10 cellular contexts compared by ENCODE assay signal in the genomic region with DNA sequence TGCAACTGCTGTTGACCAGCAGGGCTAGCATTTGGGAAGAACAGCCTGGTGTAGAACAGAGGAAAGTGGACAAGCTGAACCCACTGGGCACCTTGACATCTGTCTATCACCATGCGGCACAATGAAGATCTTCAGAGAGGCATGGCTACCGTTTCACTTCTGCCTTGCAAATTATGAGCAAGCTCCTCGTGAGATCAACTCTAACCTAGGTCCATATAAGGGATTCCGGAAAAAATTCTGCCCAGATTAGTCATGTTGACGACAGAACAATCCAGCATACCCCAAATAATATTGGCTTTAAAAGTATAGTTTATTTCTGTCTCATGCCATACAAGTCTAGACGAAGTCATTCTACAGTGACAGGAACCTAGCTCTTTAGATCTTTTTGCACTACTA.
DNase-seq lines count a peak whose midpoint lies in the region; ATAC-seq, FAIRE-seq and TF ChIP-seq lines count a peak whose summit lies in the region.
"Had no signal": no experiment of that assay in that cellular context is flagged by ENCODE, and none has a peak within 500 bp of the region (broad histone marks: within the 10 kb centered on the region; RNA-seq: fewer than 3 reads in every experiment).

No MANE protein-coding gene starts in this region.

- ATAC-seq in HG02884 (IDR thresholded peaks at IDR 0.05; ENCODE audit: unreplicated experiment) = no peak
- ATAC-seq in psoas muscle = no peak
- ATAC-seq in GM18511 (IDR thresholded peaks at IDR 0.05; ENCODE audit: unreplicated experiment) = no peak

- peak overlapping the region; percentile 47 for H2AFZ ChIP-seq in neural progenitor cell (replicated peaks)

- no peaks in the 10 kb centered on the region for H3F3A ChIP-seq in neural progenitor cell (ENCODE audit: low read depth)

- peaks cover 9% of the 10 kb centered on the region for H3K4me1 ChIP-seq in neural progenitor cell
- H3K4me1 ChIP-seq in psoas muscle = no peaks in the 10 kb centered on the region
- H3K4me1 ChIP-seq: prostate gland had no signal

- TF ChIP-seq CTCF in bronchial epithelial cell (IDR thresholded peaks at IDR 0.05; ENCODE audit: insufficient read depth, low read length, severe bottlenecking) (no peak), neural progenitor cell (IDR thresholded peaks at IDR 0.05) (no peak), psoas muscle (IDR thresholded peaks at IDR 0.05) (no peak)

- no peaks in the 10 kb centered on the region for H3K27me3 ChIP-seq in bronchial epithelial cell (ENCODE audit: control insufficient read depth, insufficient read depth, low read length)
- no peaks in the 10 kb centered on the region for H3K27me3 ChIP-seq in neural progenitor cell
- no peaks in the 10 kb centered on the region for H3K27me3 ChIP-seq in psoas muscle (ENCODE audit: insufficient read depth in 3 of 3, low read length in 2 of 3)

- H3K27ac ChIP-seq in neural progenitor cell = no peak overlapping the region
- no peak overlapping the region for H3K27ac ChIP-seq in psoas muscle

- peak; percentile 70 for DNase-seq in EL
- peak; percentile 85 for DNase-seq in bronchial epithelial cell (ENCODE audit: low read depth)
- no peak for DNase-seq in neural progenitor cell (ENCODE audit: low spot score)
- DNase-seq in psoas muscle = no peak
- DNase-seq in NCI-H2081 (lab: John Stamatoyannopoulos, UW) = no peak

- 78 to 85% (median 82%) methylated on average over 6 of the region's 6 CpGs for WGBS in psoas muscle, 3 donors

- H3K4me1 Mint-ChIP-seq in IgD-negative memory B cell = peaks cover 30 to 33% (median 32%) of the 10 kb centered on the region in 3 donors
- peaks cover 3% of the 10 kb centered on the region for H3K4me1 Mint-ChIP-seq in neural progenitor cell

- peak; percentile 70 for FAIRE-seq in bronchial epithelial cell (lab: Jason Lieb, UNC)

- no peaks in the 10 kb centered on the region for H3K79me2 ChIP-seq in neural progenitor cell (ENCODE audit: low read depth)

- H3K27ac Mint-ChIP-seq in IgD-negative memory B cell (peak overlapping the region; percentile 67 to 88 (median 80)), neural progenitor cell (no peak overlapping the region)

- no peak overlapping the region for H3K4me2 ChIP-seq in neural progenitor cell

- no peaks in the 10 kb centered on the region for H4K20me1 ChIP-seq in neural progenitor cell (ENCODE audit: low read depth)

- H3K36me3 ChIP-seq in bronchial epithelial cell (ENCODE audit: control insufficient read depth, insufficient read depth, low read length) = no peaks in the 10 kb centered on the region
- H3K36me3 ChIP-seq in neural progenitor cell = no peaks in the 10 kb centered on the region
- no peaks in the 10 kb centered on the region for H3K36me3 ChIP-seq in psoas muscle (ENCODE audit: insufficient read depth in 1 of 2, low read depth in 1 of 2)
- H3K36me3 ChIP-seq: prostate gland had no signal

- H3K27me3 Mint-ChIP-seq in IgD-negative memory B cell (no peaks in the 10 kb centered on the region), neural progenitor cell (ENCODE audit: insufficient read depth, low read depth) (peaks cover 6% of the 10 kb centered on the region)
- H3K27me3 Mint-ChIP-seq: CD4-positive, CD25-positive, alpha-beta regulatory T cell had no signal

- intact Hi-C loops in psoas muscle (cut with DNase I) = no loop called here

- H3K9me3 ChIP-seq in neural progenitor cell (ENCODE audit: low read depth) (no peaks in the 10 kb centered on the region), psoas muscle (no peaks in the 10 kb centered on the region)
- H3K9me3 ChIP-seq: prostate gland had no signal

- no peak overlapping the region for H3K9ac ChIP-seq in neural progenitor cell

- no peak overlapping the region for H3K4me3 ChIP-seq in bronchial epithelial cell (ENCODE audit: low read depth, low read length)
- H3K4me3 ChIP-seq in neural progenitor cell = no peak overlapping the region
- no peak overlapping the region for H3K4me3 ChIP-seq in psoas muscle
- H3K4me3 ChIP-seq: prostate gland had no signal

- H3K4me3 Mint-ChIP-seq in IgD-negative memory B cell (peak overlapping the region in 3 of 4 donors; percentile 13 to 86 (median 74)), neural progenitor cell (no peak overlapping the region)
- H3K4me3 Mint-ChIP-seq: CD4-positive, CD25-positive, alpha-beta regulatory T cell had no signal

- H3K9me3 Mint-ChIP-seq in IgD-negative memory B cell (peaks cover 2 to 25% (median 20%) of the 10 kb centered on the region in 3 donors), neural progenitor cell (peaks cover 49% of the 10 kb centered on the region)

- H3K36me3 Mint-ChIP-seq in IgD-negative memory B cell = peaks cover 3% of the 10 kb centered on the region
- H3K36me3 Mint-ChIP-seq in neural progenitor cell = peaks cover 2% of the 10 kb centered on the region

Comparison
In these comparisons a context has a peak if more than half of its experiments do, and no peak if none do; other contexts are left out.
1. DNase-seq: peak in EL (single experiment) and bronchial epithelial cell (single experiment); none in neural progenitor cell (single experiment), psoas muscle (0 of 2) and NCI-H2081 (0 of 2).